In the genomic region with DNA sequence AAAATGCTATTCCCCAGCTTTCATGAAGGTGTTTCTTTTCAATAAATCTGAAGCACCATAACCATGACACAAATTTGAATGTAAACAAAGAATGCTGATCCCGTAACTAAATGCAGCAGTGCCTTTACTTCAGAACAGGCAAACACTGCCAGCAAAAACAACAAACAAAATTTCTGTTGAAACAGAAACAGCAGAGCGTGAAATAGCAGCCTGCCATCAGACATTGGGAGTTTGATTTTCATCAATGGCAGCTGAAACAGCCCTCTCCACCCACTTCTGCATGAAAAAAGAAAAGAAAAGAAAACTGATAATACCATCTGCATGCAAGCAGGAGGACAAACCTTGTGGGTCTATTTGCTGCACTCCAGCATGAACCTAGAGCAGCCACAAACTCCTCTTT, we compare ENCODE assay signal across 16 cellular contexts.
DNase-seq lines count a peak whose midpoint lies in the region; ATAC-seq and TF ChIP-seq lines count a peak whose summit lies in the region.
"Had no signal": no experiment of that assay in that cellular context is flagged by ENCODE, and none has a peak within 500 bp of the region (broad histone marks: within the 10 kb centered on the region; RNA-seq: fewer than 3 reads in every experiment).

No MANE protein-coding gene starts in this region.

- 55% methylated on average over 2 of the region's 2 CpGs for WGBS in right cardiac atrium
- 32% methylated on average over 2 of the region's 2 CpGs for WGBS in right lobe of liver (ENCODE audit: insufficient coverage, low coverage, low lambda C conversion rate, missing lambda C conversion rate)
- WGBS in aorta, 2 donors, result 10 to 17% methylated on average over 2 of the region's 2 CpGs
- WGBS in neuronal stem cell (ENCODE audit: extremely low coverage in 2 of 2, insufficient read length in 2 of 2, insufficient replicate concordance in 1 of 2), 2 donors, result no CpG with 5 or more reads among the region's 2 CpGs

- no peak overlapping the region for H3K14ac ChIP-seq in neuronal stem cell (ENCODE audit: low read length)

- no peak overlapping the region for H2AK5ac ChIP-seq in neuronal stem cell (ENCODE audit: low read depth, low read length)

- H3K4me3 ChIP-seq in cardiac muscle cell, result no peak overlapping the region
- H3K4me3 ChIP-seq in right cardiac atrium (ENCODE audit: low read length), result no peak overlapping the region
- no peak overlapping the region for H3K4me3 ChIP-seq in adipocyte (ENCODE audit: low read length)
- H3K4me3 ChIP-seq in right lobe of liver, result no peak overlapping the region
- peak overlapping the region; percentile 40 to 48 for H3K4me3 ChIP-seq in aorta (ENCODE audit: low read length in 2 of 2)
- no peak overlapping the region for H3K4me3 ChIP-seq in neuronal stem cell (ENCODE audit: low read length in 2 of 2)
- H3K4me3 ChIP-seq: SK-N-MC had no signal

- no peak overlapping the region for H3K18ac ChIP-seq in neuronal stem cell (ENCODE audit: low read length)

- H2BK5ac ChIP-seq in neuronal stem cell (ENCODE audit: low read length), result no peak overlapping the region

- peaks cover 3% of the 10 kb centered on the region for H3K79me1 ChIP-seq in neuronal stem cell (ENCODE audit: low read depth, low read length)

- no peak for DNase-seq in cardiac muscle cell (ENCODE audit: low read depth in 1 of 2, low spot score in 1 of 2)
- DNase-seq in right cardiac atrium, result no peak
- DNase-seq in adipocyte (ENCODE audit: low read depth), result peak; percentile 49
- DNase-seq in right lobe of liver, result no peak
- DNase-seq in aorta, result no peak
- DNase-seq in neuronal stem cell (ENCODE audit: low spot score), result no peak
- DNase-seq in HK-2 (ENCODE audit: unreplicated experiment), result no peak
- DNase-seq: Caco-2, DMS53, GOT3, NCI-H1092 treated with DMSO at 0.1 percent for 48 hours, NCI-H1930, NCI-H446 had no signal

- H3K36me3 ChIP-seq in cardiac muscle cell (no peaks in the 10 kb centered on the region), adipocyte (ENCODE audit: control insufficient read depth, insufficient read depth, low read length, severe bottlenecking) (no peaks in the 10 kb centered on the region), right lobe of liver (no peaks in the 10 kb centered on the region), aorta (ENCODE audit: control insufficient read depth in 1 of 2, insufficient read depth in 2 of 2, low read length in 1 of 2) (no peaks in the 10 kb centered on the region), neuronal stem cell (replicated peaks in 1 of 2; ENCODE audit: control insufficient read depth in 2 of 2, insufficient read depth in 2 of 2, low read length in 2 of 2) (peaks cover 2 to 23% of the 10 kb centered on the region in 2 donors)

- H3K9ac ChIP-seq in adipocyte (ENCODE audit: low read length) (no peak overlapping the region), neuronal stem cell (ENCODE audit: low read depth, low read length, poor library complexity) (no peak overlapping the region)
- H3K9ac ChIP-seq: KMS-11 had no signal

- H2BK12ac ChIP-seq in neuronal stem cell (ENCODE audit: low read length), result no peak overlapping the region

- H2BK120ac ChIP-seq in neuronal stem cell (ENCODE audit: low read depth, low read length), result no peak overlapping the region

- ATAC-seq in right cardiac atrium, result no peak
- ATAC-seq in right lobe of liver, result peak; percentile 45 to 72 (median 56)
- ATAC-seq in aorta (ENCODE audit: low FRiP score), result no peak
- ATAC-seq in HG02885 (IDR thresholded peaks at IDR 0.05; ENCODE audit: poor library complexity, unreplicated experiment), result no peak

- H3K27me3 ChIP-seq in cardiac muscle cell, result no peaks in the 10 kb centered on the region
- H3K27me3 ChIP-seq in right cardiac atrium (ENCODE audit: control insufficient read depth, insufficient read depth), result no peaks in the 10 kb centered on the region
- H3K27me3 ChIP-seq in adipocyte (replicated peaks; ENCODE audit: control insufficient read depth, insufficient read depth, low read length), result no peaks in the 10 kb centered on the region
- no peaks in the 10 kb centered on the region for H3K27me3 ChIP-seq in right lobe of liver
- no peaks in the 10 kb centered on the region for H3K27me3 ChIP-seq in aorta (ENCODE audit: control insufficient read depth in 1 of 2, insufficient read depth in 2 of 2, low read length in 1 of 2)
- no peaks in the 10 kb centered on the region for H3K27me3 ChIP-seq in neuronal stem cell (ENCODE audit: control insufficient read depth in 3 of 3, insufficient read depth in 3 of 3, low read depth in 1 of 3, low read length in 3 of 3)

- H3K27ac ChIP-seq in cardiac muscle cell (peak overlapping the region; percentile 26), right cardiac atrium (ENCODE audit: low read length) (no peak overlapping the region), right lobe of liver (no peak overlapping the region), aorta (ENCODE audit: low read depth in 1 of 2, low read length in 2 of 2) (no peak overlapping the region), neuronal stem cell (replicated peaks; ENCODE audit: low read length) (no peak overlapping the region)
- H3K27ac ChIP-seq: KMS-11, SK-N-MC had no signal

- H3K23ac ChIP-seq in neuronal stem cell (ENCODE audit: low read depth, low read length, poor library complexity), result no peak overlapping the region

- no peaks in the 10 kb centered on the region for H3K9me3 ChIP-seq in cardiac muscle cell (ENCODE audit: low read depth)
- no peaks in the 10 kb centered on the region for H3K9me3 ChIP-seq in right cardiac atrium (ENCODE audit: control insufficient read depth, low read length)
- no peaks in the 10 kb centered on the region for H3K9me3 ChIP-seq in adipocyte (ENCODE audit: control insufficient read depth, low read length)
- H3K9me3 ChIP-seq in right lobe of liver, result no peaks in the 10 kb centered on the region
- H3K9me3 ChIP-seq in aorta (ENCODE audit: control insufficient read depth, low read length), result no peaks in the 10 kb centered on the region
- peaks cover 0 to 5% of the 10 kb centered on the region in 2 donors for H3K9me3 ChIP-seq in neuronal stem cell (replicated peaks in 1 of 2; ENCODE audit: control insufficient read depth in 2 of 2, insufficient read depth in 1 of 2, low read depth in 1 of 2, low read length in 2 of 2)
- H3K9me3 ChIP-seq: Caco-2 had no signal

- H2BK15ac ChIP-seq in neuronal stem cell (ENCODE audit: low read length), result no peak overlapping the region

- no peak overlapping the region for H3K4me2 ChIP-seq in neuronal stem cell (ENCODE audit: insufficient read depth, low read length, poor library complexity, severe bottlenecking)
- H3K4me2 ChIP-seq: KMS-11 had no signal

- TF ChIP-seq CTCF in cardiac muscle cell (IDR thresholded peaks at IDR 0.05; ENCODE audit: low read depth, low read length) (no peak), right lobe of liver (IDR thresholded peaks at IDR 0.05) (no peak)

- no peak for TF ChIP-seq POLR2A in right lobe of liver (IDR thresholded peaks at IDR 0.05)

- H3K4me1 ChIP-seq in cardiac muscle cell (ENCODE audit: low read depth) (peaks cover 59% of the 10 kb centered on the region), right cardiac atrium (ENCODE audit: control insufficient read depth, insufficient read depth, low read length) (no peaks in the 10 kb centered on the region), adipocyte (ENCODE audit: control insufficient read depth, insufficient read depth, low read length) (no peaks in the 10 kb centered on the region), right lobe of liver (peaks cover 0 to 11% (median 3%) of the 10 kb centered on the region in 4 donors), aorta (ENCODE audit: control insufficient read depth in 1 of 2, insufficient read depth in 2 of 2, low read length in 2 of 2) (no peaks in the 10 kb centered on the region), neuronal stem cell (ENCODE audit: control insufficient read depth in 2 of 2, insufficient read depth in 1 of 2, low read depth in 1 of 2, low read length in 2 of 2) (peaks cover 12 to 18% of the 10 kb centered on the region in 2 donors)
- H3K4me1 ChIP-seq: Caco-2 had no signal

- H2AFZ ChIP-seq in neuronal stem cell (ENCODE audit: low read length), result no peak overlapping the region

- H4K91ac ChIP-seq in neuronal stem cell (ENCODE audit: low read depth, low read length, poor library complexity), result no peak overlapping the region

- no peak overlapping the region for H3K4ac ChIP-seq in neuronal stem cell (ENCODE audit: low read length)

- intact Hi-C loops in right cardiac atrium (cut with DNase I) (no loop called here), right lobe of liver (cut with DNase I) (no loop called here), aorta (cut with DNase I) (no loop called here)

- no peak overlapping the region for H4K8ac ChIP-seq in neuronal stem cell (ENCODE audit: low read depth, low read length)

Comparison
In these comparisons a context has a peak if more than half of its experiments do, and no peak if none do; other contexts are left out.
1. H3K4me3 ChIP-seq: peak in aorta (2 of 2); none in cardiac muscle cell (single experiment), right cardiac atrium (single experiment), adipocyte (single experiment), right lobe of liver (0 of 3) and neuronal stem cell (0 of 2).
2. ATAC-seq: peak in right lobe of liver (4 of 4); none in right cardiac atrium (0 of 2), aorta (single experiment) and HG02885 (single experiment).